1 cellular context compared by ENCODE assay signal in genomic region chr1:235129774-235130570, GRCh38.
TF ChIP-seq lines count a peak whose summit lies in the region.

No MANE protein-coding gene starts in this region.

TF ChIP-seq in HepG2, 621 proteins besides CTCF, POLR2A, EP300 and RAD21 (continued from another document):
- TF ChIP-seq E2F1 (CRISPR knock-in tag; IDR thresholded peaks at IDR 0.05) (no peak), ZNF850 (CRISPR knock-in tag; conservative IDR thresholded peaks at IDR 0.05) (no peak), SOX5 (CRISPR knock-in tag; IDR thresholded peaks at IDR 0.05; ENCODE audit: borderline replicate concordance) (peak; percentile 97), ZFX (CRISPR knock-in tag; IDR thresholded peaks at IDR 0.05; ENCODE audit: low read depth) (no peak), ZEB1 (IDR thresholded peaks at IDR 0.05; ENCODE audit: insufficient replicate concordance, low read depth) (no peak), ZNF782 (CRISPR knock-in tag; IDR thresholded peaks at IDR 0.05; ENCODE audit: borderline replicate concordance) (no peak), ZNF546 (CRISPR knock-in tag; conservative IDR thresholded peaks at IDR 0.05) (no peak), POLR2AphosphoS5 (IDR thresholded peaks at IDR 0.05; ENCODE audit: low read depth, low read length) (peak; percentile 46; the same call in 1 of the 2 replicates), ZC3H13 (CRISPR knock-in tag; IDR thresholded peaks at IDR 0.05) (0 out of 2 replicates have a peak, but pooled peaks have one; percentile 2), HIC2 (CRISPR knock-in tag; IDR thresholded peaks at IDR 0.05; ENCODE audit: low read depth) (no peak), FOXA3 (CRISPR knock-in tag; IDR thresholded peaks at IDR 0.05) (peak; percentile 74), TRIM24 (CRISPR knock-in tag; IDR thresholded peaks at IDR 0.05) (no peak), ZNF580 (CRISPR knock-in tag; IDR thresholded peaks at IDR 0.05; ENCODE audit: borderline replicate concordance, low read depth) (no peak), SRF (IDR thresholded peaks at IDR 0.05; ENCODE audit: low read depth, low read length) (no peak), ZNF790 (CRISPR knock-in tag; IDR thresholded peaks at IDR 0.05; ENCODE audit: borderline replicate concordance) (no peak), ARID4A (CRISPR knock-in tag; IDR thresholded peaks at IDR 0.05; ENCODE audit: borderline replicate concordance) (no peak), HDAC6 (IDR thresholded peaks at IDR 0.05; ENCODE audit: low read depth, low read length) (no peak)
